8 cellular contexts compared by ENCODE assay signal in the genomic region with DNA sequence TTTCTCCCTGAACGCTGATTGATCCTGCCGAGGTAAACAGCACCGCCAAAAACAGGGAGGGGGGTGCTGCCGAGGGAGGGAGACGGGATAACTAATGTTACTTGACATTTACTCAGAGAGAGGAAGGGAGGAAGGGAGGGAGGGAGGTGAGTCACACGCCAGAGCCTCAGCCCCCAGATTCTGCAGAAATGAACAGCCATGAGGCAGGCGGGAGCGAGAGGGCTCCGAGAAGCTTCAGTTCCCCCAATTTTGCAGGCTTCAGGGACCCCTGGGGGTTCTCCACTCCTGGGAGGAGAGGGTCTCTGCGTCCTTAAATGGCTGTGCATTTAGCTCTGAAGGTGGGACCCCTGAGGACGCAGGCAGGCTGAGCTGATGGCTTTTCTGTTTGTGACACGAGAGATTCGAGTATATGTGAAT. TPM values are rescaled to one million over a fixed set of nuclear protein-coding genes. Genes with fewer than 3 reads are reported as not detected.
DNase-seq lines count a peak whose midpoint lies in the region; ATAC-seq and TF ChIP-seq lines count a peak whose summit lies in the region.

No MANE protein-coding gene starts in this region.

- DNase-seq in MG63 (peak; percentile 13), epithelial cell of esophagus (ENCODE audit: low read depth) (peak; percentile 59), NCI-H446 treated with DMSO at 0.1 percent for 48 hours (lab: John Stamatoyannopoulos, UW) (no peak), DMS153 treated with DMSO at 0.1 percent for 48 hours (lab: John Stamatoyannopoulos, UW; ENCODE audit: unreplicated experiment) (no peak), left lobe of liver (ENCODE audit: low spot score) (no peak)
- peak; percentile 69 to 70 for DNase-seq in activated CD4-positive, alpha-beta T cell treated with anti-CD3 and anti-CD28 coated beads, Interleukin-2, amount 50 U/mL, for 4 hours
- DNase-seq in stimulated activated CD4-positive, alpha-beta T cell treated with anti-CD3 and anti-CD28 coated beads, Interleukin-1b, Interleukin-23, amount 100 ng/mL, for 48 hours: peak; percentile 76

- H3K36me3 ChIP-seq in MG63: no peaks in the 10 kb centered on the region

- no peak overlapping the region for H3K4me3 ChIP-seq in MG63
- no peak overlapping the region for H3K4me3 ChIP-seq in epithelial cell of esophagus (ENCODE audit: low read length)

- H3K27me3 ChIP-seq in MG63: no peaks in the 10 kb centered on the region

- no peak for TF ChIP-seq CTCF in epithelial cell of esophagus (IDR thresholded peaks at IDR 0.05; ENCODE audit: insufficient read depth, low read depth, low read length, missing control alignments)

- ATAC-seq in GM21367 (IDR thresholded peaks at IDR 0.05; ENCODE audit: unreplicated experiment) (no peak), left lobe of liver (no peak)

- 0 out of 2 replicates have a peak, but pooled peaks cover 2% of the 10 kb centered on the region for H3K9me3 ChIP-seq in MG63

RNA-seq across cellular contexts. Expression of gene IER5L, which starts 59.1 kb away (rescaled TPM):
- total RNA-seq in MG63 (2014; rRNA removed; shearing (Covaris generic); ENCODE audit: low replicate concordance): 15.7 and 21.7 TPM in 2 replicates
- 4.5 TPM for total RNA-seq in left lobe of liver

Comparison
In these comparisons a context has a peak if more than half of its experiments do, and no peak if none do; other contexts are left out.
1. DNase-seq: peak in MG63 (single experiment), activated CD4-positive, alpha-beta T cell treated with anti-CD3 and anti-CD28 coated beads, Interleukin-2, amount 50 U/mL, for 4 hours (2 of 2), epithelial cell of esophagus (single experiment) and stimulated activated CD4-positive, alpha-beta T cell treated with anti-CD3 and anti-CD28 coated beads, Interleukin-1b, Interleukin-23, amount 100 ng/mL, for 48 hours (single experiment); none in NCI-H446 treated with DMSO at 0.1 percent for 48 hours (single experiment), DMS153 treated with DMSO at 0.1 percent for 48 hours (single experiment) and left lobe of liver (single experiment).